19 cellular contexts compared by ENCODE assay signal in the genomic region with DNA sequence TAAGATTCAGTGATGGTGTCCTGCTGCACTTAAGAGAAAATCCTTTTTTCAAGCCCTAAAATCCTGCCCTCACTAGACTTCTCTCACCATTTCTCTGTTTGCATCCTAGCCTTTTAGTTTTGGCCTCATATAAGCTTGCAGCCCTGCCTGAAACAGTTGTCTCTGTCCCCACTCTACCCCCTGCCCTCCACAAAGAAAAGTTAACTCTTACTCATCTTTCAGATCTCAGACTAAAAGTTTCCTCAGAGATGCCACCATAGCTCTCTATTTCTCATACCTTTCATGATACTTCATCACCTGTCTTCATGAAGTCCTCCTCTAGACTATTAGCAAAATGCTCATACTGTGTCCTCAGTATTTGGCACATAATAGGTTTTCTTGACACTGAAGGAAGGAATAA. TPM values are rescaled to one million over a fixed set of nuclear protein-coding genes. Genes with fewer than 3 reads are reported as not detected.
DNase-seq lines count a peak whose midpoint lies in the region; ATAC-seq and TF ChIP-seq lines count a peak whose summit lies in the region.
"Had no signal": no experiment of that assay in that cellular context is flagged by ENCODE, and none has a peak within 500 bp of the region (broad histone marks: within the 10 kb centered on the region; RNA-seq: fewer than 3 reads in every experiment).

No MANE protein-coding gene starts in this region.

- no peaks in the 10 kb centered on the region for H3K9me3 ChIP-seq in T-helper 17 cell (ENCODE audit: control insufficient read depth, low read length, poor library complexity, severe bottlenecking)
- H3K9me3 ChIP-seq: HAP-1, ovary had no signal

- H3K36me3 Mint-ChIP-seq in activated T-cell treated with anti-CD3 and anti-CD28 coated beads, Interleukin-2, amount 50 U/mL, for 72 hours (ENCODE audit: insufficient read depth in 2 of 2) = peaks cover 2 to 10% of the 10 kb centered on the region in 2 donors
- H3K36me3 Mint-ChIP-seq in T-helper 17 cell (ENCODE audit: low read depth) = peaks cover 20% of the 10 kb centered on the region
- peaks cover 35% of the 10 kb centered on the region for H3K36me3 Mint-ChIP-seq in effector memory CD8-positive, alpha-beta T cell (ENCODE audit: insufficient read depth)

- peaks cover 32% of the 10 kb centered on the region for H3K4me1 Mint-ChIP-seq in activated T-cell treated with anti-CD3 and anti-CD28 coated beads, Interleukin-2, amount 50 U/mL, for 72 hours (ENCODE audit: low read depth)
- H3K4me1 Mint-ChIP-seq in T-helper 17 cell = peaks cover 36% of the 10 kb centered on the region
- H3K4me1 Mint-ChIP-seq in effector memory CD8-positive, alpha-beta T cell (ENCODE audit: low read depth in 2 of 2) = peaks cover 28 to 35% of the 10 kb centered on the region in 2 donors

- no peak overlapping the region for H3K4me3 ChIP-seq in coronary artery
- H3K4me3 ChIP-seq: HAP-1, ovary had no signal

- DNase-seq in activated T-cell treated with anti-CD3 and anti-CD28 coated beads, Interleukin-2, amount 50 U/mL, for 72 hours = no peak
- no peak for DNase-seq in activated T-cell treated with anti-CD3 and anti-CD28 coated beads, Interleukin-2, amount 50 U/mL, for 48 hours
- DNase-seq in T-helper 17 cell (no peak), medulla oblongata (ENCODE audit: extremely low spot score) (no peak), coronary artery (ENCODE audit: low spot score) (no peak), T1000 (lab: John Stamatoyannopoulos, UW) (no peak)
- DNase-seq in effector memory CD8-positive, alpha-beta T cell = no peak
- DNase-seq in stimulated activated naive CD8-positive, alpha-beta T cell treated with anti-CD3 and anti-CD28 coated beads, Interleukin-15, Interleukin-2, amounts not matched to agents 100 U/mL and 50 U/mL, for 24 hours = no peak
- DNase-seq: activated CD4-positive, alpha-beta memory T cell treated with anti-CD3 and anti-CD28 coated beads for 36 hours; cortex of kidney; IMR-90; mesenchymal stem cell; NCI-H2107; ovary; right cardiac atrium; SIG-M5 had no signal

- peak overlapping the region; percentile 13 for H3K27ac Mint-ChIP-seq in activated T-cell treated with anti-CD3 and anti-CD28 coated beads, Interleukin-2, amount 50 U/mL, for 72 hours
- peak overlapping the region; percentile 95 for H3K27ac Mint-ChIP-seq in T-helper 17 cell
- peak overlapping the region; percentile 67 to 74 for H3K27ac Mint-ChIP-seq in effector memory CD8-positive, alpha-beta T cell

- H3K27me3 Mint-ChIP-seq in activated T-cell treated with anti-CD3 and anti-CD28 coated beads, Interleukin-2, amount 50 U/mL, for 72 hours (ENCODE audit: low read depth) = no peaks in the 10 kb centered on the region
- no peaks in the 10 kb centered on the region for H3K27me3 Mint-ChIP-seq in T-helper 17 cell
- H3K27me3 Mint-ChIP-seq in effector memory CD8-positive, alpha-beta T cell = no peaks in the 10 kb centered on the region
- H3K27me3 Mint-ChIP-seq: activated CD4-positive, alpha-beta memory T cell treated with anti-CD3 and anti-CD28 coated beads for 36 hours had no signal

- H3K4me3 Mint-ChIP-seq in activated T-cell treated with anti-CD3 and anti-CD28 coated beads, Interleukin-2, amount 50 U/mL, for 72 hours = peak overlapping the region in 1 of 2 donors; percentile 17
- no peak overlapping the region for H3K4me3 Mint-ChIP-seq in T-helper 17 cell
- H3K4me3 Mint-ChIP-seq in effector memory CD8-positive, alpha-beta T cell = no peak overlapping the region
- H3K4me3 Mint-ChIP-seq: activated CD4-positive, alpha-beta memory T cell treated with anti-CD3 and anti-CD28 coated beads for 36 hours had no signal

- TF ChIP-seq CTCF in coronary artery (IDR thresholded peaks at IDR 0.05) = no peak

- peak; percentile 66 to 72 for ATAC-seq in activated T-cell treated with anti-CD3 and anti-CD28 coated beads, Interleukin-2, amount 50 U/mL, for 72 hours (replicated peaks in 1 of 2)
- no peak for ATAC-seq in T-helper 17 cell
- no peak for ATAC-seq in effector memory CD8-positive, alpha-beta T cell (replicated peaks)
- peak; percentile 76 for ATAC-seq in stimulated activated naive CD8-positive, alpha-beta T cell treated with anti-CD3 and anti-CD28 coated beads, Interleukin-15, Interleukin-2, amounts not matched to agents 100 U/mL and 50 U/mL, for 24 hours
- ATAC-seq: Panc1 had no signal

- H3K27ac ChIP-seq in coronary artery = no peak overlapping the region
- H3K27ac ChIP-seq: C4-2B, ovary had no signal

- H3K9me3 Mint-ChIP-seq in activated T-cell treated with anti-CD3 and anti-CD28 coated beads, Interleukin-2, amount 50 U/mL, for 72 hours = no peaks in the 10 kb centered on the region
- H3K9me3 Mint-ChIP-seq in effector memory CD8-positive, alpha-beta T cell = no peaks in the 10 kb centered on the region
- H3K9me3 Mint-ChIP-seq: activated CD4-positive, alpha-beta memory T cell treated with anti-CD3 and anti-CD28 coated beads for 36 hours had no signal

RNA-seq across cellular contexts. Expression of gene ITM2B, which starts 33.1 kb away (rescaled TPM):
- total RNA-seq in activated T-cell treated with anti-CD3 and anti-CD28 coated beads, Interleukin-2, amount 50 U/mL, for 72 hours = 100 to 1,000 TPM; 109 to 111 TPM
- 100 to 1,000 TPM; 396 to 450 TPM for total RNA-seq in T-helper 17 cell

RNA-seq across cellular contexts. Expression of gene RB1, which starts 37.4 kb away (rescaled TPM):
- 10 to 100 TPM; 32.5 to 37.7 TPM for total RNA-seq in activated T-cell treated with anti-CD3 and anti-CD28 coated beads, Interleukin-2, amount 50 U/mL, for 72 hours
- 10 to 100 TPM; 15.9 to 16.2 TPM for total RNA-seq in T-helper 17 cell

Comparison
In these comparisons a context has a peak if more than half of its experiments do, and no peak if none do; other contexts are left out.
1. ATAC-seq: peak in activated T-cell treated with anti-CD3 and anti-CD28 coated beads, Interleukin-2, amount 50 U/mL, for 72 hours (2 of 2) and stimulated activated naive CD8-positive, alpha-beta T cell treated with anti-CD3 and anti-CD28 coated beads, Interleukin-15, Interleukin-2, amounts not matched to agents 100 U/mL and 50 U/mL, for 24 hours (single experiment); none in T-helper 17 cell (single experiment) and effector memory CD8-positive, alpha-beta T cell (single experiment).
2. H3K27ac Mint-ChIP-seq: peak in every context shown above with its lines; median percentile 95 in T-helper 17 cell; 70 in effector memory CD8-positive, alpha-beta T cell; 13 in activated T-cell treated with anti-CD3 and anti-CD28 coated beads, Interleukin-2, amount 50 U/mL, for 72 hours.